Comparison of ENCODE assay signal across 11 cellular contexts in genomic region chr1:205013683-205014367, GRCh38. TPM values are rescaled to one million over a fixed set of nuclear protein-coding genes. Genes with fewer than 3 reads are reported as not detected.
DNase-seq lines count a peak whose midpoint lies in the region; ATAC-seq and TF ChIP-seq lines count a peak whose summit lies in the region.
"Had no signal": no experiment of that assay in that cellular context is flagged by ENCODE, and none has a peak within 500 bp of the region (broad histone marks: within the 10 kb centered on the region; RNA-seq: fewer than 3 reads in every experiment).

No MANE protein-coding gene starts in this region.

- H3K27ac ChIP-seq in colonic mucosa: no peak overlapping the region

- H3K9ac ChIP-seq in colonic mucosa (ENCODE audit: low read depth in 2 of 2, low read length in 2 of 2): no peak overlapping the region

- no peaks in the 10 kb centered on the region for H3K9me3 Mint-ChIP-seq in activated naive CD8-positive, alpha-beta T cell treated with anti-CD3 and anti-CD28 coated beads, Interleukin-2, amount 50 U/mL, for 24 hours

- ATAC-seq in Right ventricle myocardium inferior: peak; percentile 62
- ATAC-seq in HG03565 (IDR thresholded peaks at IDR 0.05; ENCODE audit: unreplicated experiment): no peak
- no peak for ATAC-seq in activated naive CD8-positive, alpha-beta T cell treated with anti-CD3 and anti-CD28 coated beads, Interleukin-2, amount 50 U/mL, for 24 hours
- no peak for ATAC-seq in stimulated activated naive CD8-positive, alpha-beta T cell treated with anti-CD3 and anti-CD28 coated beads, Interleukin-15, Interleukin-2, amounts not matched to agents 100 U/mL and 50 U/mL, for 24 hours

- no peaks in the 10 kb centered on the region for H3K4me1 ChIP-seq in colonic mucosa

- no peak for TF ChIP-seq CTCF in colonic mucosa (IDR thresholded peaks at IDR 0.05)

- no peaks in the 10 kb centered on the region for H3K9me3 ChIP-seq in colonic mucosa

- H3K27ac Mint-ChIP-seq in activated naive CD8-positive, alpha-beta T cell treated with anti-CD3 and anti-CD28 coated beads, Interleukin-2, amount 50 U/mL, for 24 hours: no peak overlapping the region

- intact Hi-C loops in Right ventricle myocardium inferior (cut with DNase I) (no loop called here), cardiac septum (cut with DNase I) (no loop called here), colonic mucosa (cut with DNase I) (no loop called here)

- no peaks in the 10 kb centered on the region for H3K4me1 Mint-ChIP-seq in activated naive CD8-positive, alpha-beta T cell treated with anti-CD3 and anti-CD28 coated beads, Interleukin-2, amount 50 U/mL, for 24 hours

- no peak for DNase-seq in Right ventricle myocardium inferior (ENCODE audit: missing footprints)
- no peak for DNase-seq in cardiac septum (ENCODE audit: low spot score)
- peak in 34 of 56 donors; percentile 10 to 73 (median 41) for DNase-seq in amygdala (lab: John Stamatoyannopoulos, UW)
- peak; percentile 44 for DNase-seq in iPS-NIHi7 (ENCODE audit: extremely low spot score)
- no peak for DNase-seq in colonic mucosa
- DNase-seq in activated naive CD8-positive, alpha-beta T cell treated with anti-CD3 and anti-CD28 coated beads, Interleukin-2, amount 50 U/mL, for 24 hours: no peak
- no peak for DNase-seq in stimulated activated naive CD8-positive, alpha-beta T cell treated with anti-CD3 and anti-CD28 coated beads, Interleukin-15, Interleukin-2, amounts not matched to agents 100 U/mL and 50 U/mL, for 24 hours
- DNase-seq: activated CD4-positive, alpha-beta T cell treated with anti-CD3 and anti-CD28 coated beads for 48 hours had no signal

- H3K4me3 Mint-ChIP-seq in activated naive CD8-positive, alpha-beta T cell treated with anti-CD3 and anti-CD28 coated beads, Interleukin-2, amount 50 U/mL, for 24 hours: no peak overlapping the region

- H3K27me3 ChIP-seq in colonic mucosa: no peaks in the 10 kb centered on the region

- no peaks in the 10 kb centered on the region for H3K36me3 Mint-ChIP-seq in activated naive CD8-positive, alpha-beta T cell treated with anti-CD3 and anti-CD28 coated beads, Interleukin-2, amount 50 U/mL, for 24 hours (ENCODE audit: low read depth)

- no peaks in the 10 kb centered on the region for H3K27me3 Mint-ChIP-seq in activated naive CD8-positive, alpha-beta T cell treated with anti-CD3 and anti-CD28 coated beads, Interleukin-2, amount 50 U/mL, for 24 hours

- H3K36me3 ChIP-seq in colonic mucosa: no peaks in the 10 kb centered on the region

- no peak overlapping the region for H3K4me3 ChIP-seq in colonic mucosa

RNA-seq across cellular contexts. Expression of gene CNTN2, which starts 29.2 kb away (rescaled TPM):
- total RNA-seq in Right ventricle myocardium inferior: 0.51 TPM
- total RNA-seq in cardiac septum: 0.30 TPM
- 1 to 10 TPM in 1 of 2 donors, under 1 TPM in 1; 0.20 to 1.4 TPM for total RNA-seq in colonic mucosa
- total RNA-seq: endothelial cell of umbilical vein, LHCN-M2 had no signal

Comparison
In these comparisons a context has a peak if more than half of its experiments do, and no peak if none do; other contexts are left out.
1. DNase-seq: peak in amygdala (34 of 56) and iPS-NIHi7 (single experiment); none in Right ventricle myocardium inferior (single experiment), cardiac septum (single experiment), colonic mucosa (single experiment), activated naive CD8-positive, alpha-beta T cell treated with anti-CD3 and anti-CD28 coated beads, Interleukin-2, amount 50 U/mL, for 24 hours (single experiment) and stimulated activated naive CD8-positive, alpha-beta T cell treated with anti-CD3 and anti-CD28 coated beads, Interleukin-15, Interleukin-2, amounts not matched to agents 100 U/mL and 50 U/mL, for 24 hours (single experiment).